Comparison of ENCODE assay signal across 22 cellular contexts in genomic region chr1:7652551-7653098, GRCh38.
"Had no signal": no experiment of that assay in that cellular context is flagged by ENCODE, and none has a peak within 500 bp of the region (broad histone marks: within the 10 kb centered on the region; RNA-seq: fewer than 3 reads in every experiment).

No MANE protein-coding gene starts in this region.

- DNase-seq: activated CD4-positive, alpha-beta T cell treated with anti-CD3 and anti-CD28 coated beads for 4 hours; activated CD8-positive, alpha-beta memory T cell treated with anti-CD3 and anti-CD28 coated beads, Interleukin-2, amount 50 U/mL, for 4 hours; activated CD8-positive, alpha-beta T cell treated with anti-CD3 and anti-CD28 coated beads for 36 hours; activated gamma-delta T cell treated with Interleukin-2 at 50 U/mL for 16 hours; activated naive CD4-positive, alpha-beta T cell treated with anti-CD3 and anti-CD28 coated beads, Interleukin-2, amount 10 ng/mL, durations not matched to agents 7 days and 5 days; activated naive CD8-positive, alpha-beta T cell treated with anti-CD3 and anti-CD28 coated beads for 36 hours; activated T-cell treated with anti-CD3 and anti-CD28 coated beads, Interleukin-2, amount 50 U/mL, for 72 hours; MV-4-11; NCI-H1092 treated with DMSO at 0.1 percent for 48 hours; NCI-H1417 treated with DMSO at 0.1 percent for 48 hours; NCI-H1694; NCI-H2029; NCI-H2107; NCI-H2171 treated with DMSO at 0.1 percent for 48 hours; NCI-H226; NCI-H69; NK-92 treated with Interleukin-12 subunit alpha and Interleukin-12 subunit beta, amount 100 ng/mL, for 24 hours; Peyer's patch; SHP77 had no signal

- H3K9me3 ChIP-seq: Peyer's patch had no signal

- H3K27ac ChIP-seq: Peyer's patch, RWPE1, VCaP had no signal

- ATAC-seq: activated CD4-positive, CD25-positive, alpha-beta regulatory T cell treated with anti-CD3 and anti-CD28 coated beads, Interleukin-2, amount 50 U/mL, for 24 hours; activated CD8-positive, alpha-beta T cell treated with anti-CD3 and anti-CD28 coated beads for 36 hours; activated T-cell treated with anti-CD3 and anti-CD28 coated beads, Interleukin-2, amount 50 U/mL, for 72 hours had no signal

- H3K27me3 ChIP-seq: Peyer's patch had no signal

- H3K4me1 ChIP-seq: Peyer's patch had no signal

- H3K36me3 ChIP-seq: Peyer's patch had no signal

- H3K4me3 ChIP-seq: Peyer's patch had no signal
